In the genomic region with DNA sequence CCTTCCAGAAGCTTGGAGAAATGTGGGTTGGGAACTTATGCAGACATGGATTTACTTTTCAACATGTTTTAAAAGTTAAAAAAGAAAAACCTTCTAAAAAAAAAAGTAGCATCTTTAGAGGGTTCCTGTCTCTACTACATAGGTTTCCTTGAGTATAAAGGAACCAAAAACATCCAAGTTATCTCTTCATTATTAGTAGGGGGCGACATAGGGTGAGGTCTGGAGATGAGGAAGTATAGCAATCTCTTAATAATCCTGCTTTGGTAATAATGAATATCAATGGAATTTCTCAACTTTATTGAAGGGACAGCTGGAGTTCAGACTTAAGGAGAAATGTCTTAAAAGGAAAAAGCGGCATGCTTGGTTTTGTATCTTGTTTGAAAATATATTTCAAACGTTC, we compare ENCODE assay signal across 21 cellular contexts.
"Had no signal": no experiment of that assay in that cellular context is flagged by ENCODE, and none has a peak within 500 bp of the region (broad histone marks: within the 10 kb centered on the region; RNA-seq: fewer than 3 reads in every experiment).

No MANE protein-coding gene starts in this region.

- H3K27ac ChIP-seq: body of pancreas, colonic mucosa, left ventricle myocardium inferior, right atrium auricular region, suprapubic skin, tibial nerve, VCaP had no signal

- H3K9me3 Mint-ChIP-seq: natural killer cell treated with Interleukin-12 subunit alpha and Interleukin-12 subunit beta and Interleukin-15 and Interleukin-18, amount 100 ng/mL, for 72 hours; stimulated activated naive B cell treated with anti-CD40 and anti-IgM and Interleukin-4, amounts not matched to agents 10 μg/mL and 1 μg/mL and 100 μg/mL, for 72 hours had no signal

- H3K4me3 ChIP-seq: body of pancreas, colonic mucosa, left ventricle myocardium inferior, mucosa of descending colon, right atrium auricular region, suprapubic skin, tibial nerve had no signal

- H3K27me3 Mint-ChIP-seq: stimulated activated naive B cell treated with anti-CD40 and anti-IgM and Interleukin-4, amounts not matched to agents 10 μg/mL and 1 μg/mL and 100 μg/mL, for 72 hours; T-helper 17 cell had no signal

- H3K4me3 Mint-ChIP-seq: activated naive CD8-positive, alpha-beta T cell; natural killer cell treated with Interleukin-12 subunit alpha and Interleukin-12 subunit beta and Interleukin-15 and Interleukin-18, amount 100 ng/mL, for 72 hours; stimulated activated naive B cell treated with anti-CD40 and anti-IgM and Interleukin-4, amounts not matched to agents 10 μg/mL and 1 μg/mL and 100 μg/mL, for 72 hours; T-helper 17 cell had no signal

- H3K9me3 ChIP-seq: body of pancreas, colonic mucosa, left ventricle myocardium inferior, mucosa of descending colon, right atrium auricular region, suprapubic skin, tibial nerve had no signal

- H3K4me1 ChIP-seq: body of pancreas, colonic mucosa, suprapubic skin had no signal

- H3K27ac Mint-ChIP-seq: activated naive CD8-positive, alpha-beta T cell; natural killer cell treated with Interleukin-12 subunit alpha and Interleukin-12 subunit beta and Interleukin-15 and Interleukin-18, amount 100 ng/mL, for 72 hours; stimulated activated naive B cell treated with anti-CD40 and anti-IgM and Interleukin-4, amounts not matched to agents 10 μg/mL and 1 μg/mL and 100 μg/mL, for 72 hours had no signal

- DNase-seq: activated CD4-positive, alpha-beta T cell treated with anti-CD3 and anti-CD28 coated beads for 4 hours; activated CD4-positive, alpha-beta T cell treated with anti-CD3 and anti-CD28 coated beads, Interleukin-2, amount 50 U/mL, for 4 hours; activated effector memory CD4-positive, alpha-beta T cell treated with Interleukin-2 at 50 U/mL for 16 hours; activated naive CD4-positive, alpha-beta T cell treated with Interleukin-2 at 50 U/mL for 16 hours; aorta; body of pancreas; colonic mucosa; effector CD8-positive, alpha-beta T cell; left ventricle myocardium inferior; mucosa of descending colon; stimulated activated CD4-positive, alpha-beta T cell treated with anti-CD3 and anti-CD28 coated beads, Interleukin-15, amount 100 ng/mL, for 24 hours; stimulated activated CD4-positive, alpha-beta T cell treated with anti-CD3 and anti-CD28 coated beads, Interleukin-2, amount 100 ng/mL, for 24 hours; stimulated activated naive B cell treated with anti-CD40 and anti-IgM and Interleukin-4, amounts not matched to agents 10 μg/mL and 1 μg/mL and 100 μg/mL, for 72 hours; T-helper 17 cell; T1000 had no signal

- ATAC-seq: body of pancreas; mucosa of descending colon; stimulated activated naive B cell treated with anti-CD40 and anti-IgM and Interleukin-4, amounts not matched to agents 10 μg/mL and 1 μg/mL and 100 μg/mL, for 72 hours; T-helper 17 cell had no signal

- H3K27me3 ChIP-seq: body of pancreas, colonic mucosa, right atrium auricular region had no signal

- H3K36me3 ChIP-seq: colonic mucosa, left ventricle myocardium inferior, right atrium auricular region, suprapubic skin, tibial nerve had no signal
